ENCODE assay signal across 12 cellular contexts in genomic region chr22:40603088-40603605, GRCh38. TPM values are rescaled to one million over a fixed set of nuclear protein-coding genes. Genes with fewer than 3 reads are reported as not detected.
A peak's percentile ranks its signal among the peaks of the same experiment; 100 is the strongest.
DNase-seq lines count a peak whose midpoint lies in the region; ATAC-seq and TF ChIP-seq lines count a peak whose summit lies in the region.
"Had no signal": no experiment of that assay in that cellular context is flagged by ENCODE, and none has a peak within 500 bp of the region (broad histone marks: within the 10 kb centered on the region; RNA-seq: fewer than 3 reads in every experiment).

No MANE protein-coding gene starts in this region.

- H3K9me3 Mint-ChIP-seq in chondrocyte (ENCODE audit: low read depth): no peaks in the 10 kb centered on the region
- H3K9me3 Mint-ChIP-seq in mesothelial cell of epicardium: no peaks in the 10 kb centered on the region

- H3K27me3 ChIP-seq in ACC112 (ENCODE audit: insufficient read depth, low read length): no peaks in the 10 kb centered on the region

- H3K79me2 ChIP-seq in ACC112 (ENCODE audit: control insufficient read depth, insufficient read depth, low read length, unreplicated experiment): peaks cover 54% of the 10 kb centered on the region

- H3K27ac ChIP-seq in ACC112 (ENCODE audit: low read depth, low read length): peak overlapping the region; percentile 68

- peak overlapping the region; percentile 68 for H2AFZ ChIP-seq in ACC112 (ENCODE audit: low read length, unreplicated experiment)

- H3K27ac Mint-ChIP-seq in chondrocyte (ENCODE audit: unreplicated experiment) (peak overlapping the region; percentile 91), mesothelial cell of epicardium (peak overlapping the region; percentile 88)

- H3K36me3 Mint-ChIP-seq in chondrocyte (ENCODE audit: low read depth) (no peaks in the 10 kb centered on the region), mesothelial cell of epicardium (peaks cover 2% of the 10 kb centered on the region)

- DNase-seq in M059J (ENCODE audit: low read depth) (peak; percentile 73), chondrocyte (ENCODE audit: low spot score) (no peak), mesothelial cell of epicardium (ENCODE audit: low spot score in 2 of 2, unreplicated experiment in 2 of 2) (no peak), GM19238 (ENCODE audit: insufficient read length, low spot score) (no peak), NCI-H2029 (lab: John Stamatoyannopoulos, UW) (no peak), NCI-H2107 (lab: John Stamatoyannopoulos, UW) (no peak)
- DNase-seq: C1 segment of cervical spinal cord; islet precursor cell; small intestine; stimulated activated naive CD8-positive, alpha-beta T cell treated with anti-CD3 and anti-CD28 coated beads, Interleukin-15, Interleukin-2, amounts not matched to agents 100 U/mL and 50 U/mL, for 24 hours had no signal

- H3K4me3 Mint-ChIP-seq in chondrocyte (ENCODE audit: unreplicated experiment) (no peak overlapping the region), mesothelial cell of epicardium (no peak overlapping the region)

- peaks cover 33% of the 10 kb centered on the region for H3K4me1 ChIP-seq in ACC112 (ENCODE audit: control insufficient read depth, insufficient read depth, low read length, unreplicated experiment)

- TF ChIP-seq CTCF in chondrocyte (IDR thresholded peaks at IDR 0.05) (no peak), mesothelial cell of epicardium (IDR thresholded peaks at IDR 0.05; ENCODE audit: unreplicated experiment) (no peak)

- H3K36me3 ChIP-seq in ACC112 (ENCODE audit: insufficient read depth, low read length): no peaks in the 10 kb centered on the region

- H3K4me1 Mint-ChIP-seq in chondrocyte (ENCODE audit: low read depth): peaks cover 72% of the 10 kb centered on the region
- peaks cover 62% of the 10 kb centered on the region for H3K4me1 Mint-ChIP-seq in mesothelial cell of epicardium

- peak overlapping the region; percentile 34 for H3K4me3 ChIP-seq in ACC112 (ENCODE audit: low read depth, low read length)

- H3K27me3 Mint-ChIP-seq in chondrocyte (ENCODE audit: low read depth) (no peaks in the 10 kb centered on the region), mesothelial cell of epicardium (ENCODE audit: low read depth) (no peaks in the 10 kb centered on the region)

- ATAC-seq in HG03095 (IDR thresholded peaks at IDR 0.05; ENCODE audit: unreplicated experiment): no peak
- ATAC-seq: stimulated activated naive CD8-positive, alpha-beta T cell treated with anti-CD3 and anti-CD28 coated beads, Interleukin-15, Interleukin-2, amounts not matched to agents 100 U/mL and 50 U/mL, for 24 hours had no signal

RNA-seq across cellular contexts. Expression of gene MRTFA, which starts 33.4 kb away (rescaled TPM):
- total RNA-seq in M059J (2014; rRNA removed; shearing (Covaris generic)): 25.4 and 25.8 TPM in 2 replicates
- total RNA-seq in chondrocyte (58.2 to 69.8 TPM (median 65.3 TPM) in 3 replicates), mesothelial cell of epicardium (105 to 109 TPM (median 108 TPM) in 3 replicates)
